In the genomic region with DNA sequence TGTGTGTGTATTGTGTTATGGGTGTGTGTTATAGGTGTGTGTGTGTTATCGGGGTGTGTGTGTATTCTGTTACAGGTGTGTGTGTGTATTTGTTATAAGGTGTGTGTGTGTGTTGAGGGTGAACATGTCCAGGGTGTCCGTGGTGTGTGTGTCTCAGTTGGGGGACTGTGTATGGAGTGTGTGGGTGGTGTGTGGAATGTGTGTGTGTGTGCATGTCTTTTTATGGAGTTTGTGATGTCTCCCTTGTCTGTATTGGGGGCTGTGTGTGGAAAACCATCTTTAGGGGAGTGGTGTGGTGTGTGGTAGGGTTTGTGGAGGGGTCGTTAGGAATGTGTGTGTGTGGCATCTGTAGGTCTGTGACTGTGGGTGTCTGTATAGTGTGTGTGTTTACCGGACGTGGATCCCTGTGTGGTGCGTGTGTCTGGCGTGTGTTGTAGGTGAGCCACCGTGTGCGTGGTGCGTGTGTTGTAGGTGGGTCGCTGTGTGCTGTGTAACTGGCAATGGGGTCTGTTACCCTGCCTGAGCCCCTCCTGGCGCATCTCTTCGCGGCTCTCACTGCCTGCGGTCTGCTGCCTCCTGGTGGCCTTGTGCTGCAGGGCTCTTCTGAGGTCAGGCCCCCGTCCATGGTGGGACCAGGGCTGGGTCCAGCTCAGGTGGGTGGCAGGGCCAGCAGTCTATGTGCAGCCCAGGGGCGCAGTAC, we compare ENCODE assay signal across 9 cellular contexts.
DNase-seq lines count a peak whose midpoint lies in the region; ATAC-seq, FAIRE-seq and TF ChIP-seq lines count a peak whose summit lies in the region.
"Had no signal": no experiment of that assay in that cellular context is flagged by ENCODE, and none has a peak within 500 bp of the region (broad histone marks: within the 10 kb centered on the region; RNA-seq: fewer than 3 reads in every experiment).

No MANE protein-coding gene starts in this region.

- no peak overlapping the region for H3K27ac Mint-ChIP-seq in activated T-helper 2 cell treated with anti-CD3 and anti-CD28 coated beads, Interferon-gamma antibody, Interleukin-2, Interleukin-4, amounts not matched to agents 10 μg/mL and 5 μg/mL and 100 μg/mL, durations not matched to agents 14 hours and 24 hours and 36 hours

- no peak overlapping the region for H3K27ac ChIP-seq in pancreas
- H3K27ac ChIP-seq: SJCRH30 had no signal

- H3K4me3 Mint-ChIP-seq in activated T-helper 2 cell treated with anti-CD3 and anti-CD28 coated beads, Interferon-gamma antibody, Interleukin-2, Interleukin-4, amounts not matched to agents 10 μg/mL and 5 μg/mL and 100 μg/mL, durations not matched to agents 14 hours and 24 hours and 36 hours (ENCODE audit: low read depth), result no peak overlapping the region

- H3K27me3 ChIP-seq in pancreas, result no peaks in the 10 kb centered on the region
- H3K27me3 ChIP-seq: SJCRH30 had no signal

- peak; percentile 76 for ATAC-seq in SK-N-SH treated with all-trans-retinoic acid at 6 μM for 48 hours
- peak in 3 of 4 donors; percentile 42 to 57 (median 55) for ATAC-seq in pancreas
- no peak for ATAC-seq in GM18502 (IDR thresholded peaks at IDR 0.05; ENCODE audit: poor library complexity, unreplicated experiment)
- no peak for ATAC-seq in HG02759 (IDR thresholded peaks at IDR 0.05; ENCODE audit: unreplicated experiment)
- no peak for ATAC-seq in GM21423 (IDR thresholded peaks at IDR 0.05; ENCODE audit: unreplicated experiment)

- H3K36me3 ChIP-seq in pancreas, result peaks cover 0 to 3% (median 0%) of the 10 kb centered on the region in 3 donors
- H3K36me3 ChIP-seq: SJCRH30 had no signal

- intact Hi-C loops in pancreas (cut with DNase I), result no loop called here
- intact Hi-C loops in activated T-helper 2 cell treated with anti-CD3 and anti-CD28 coated beads, Interferon-gamma antibody, Interleukin-2, Interleukin-4, amounts not matched to agents 10 μg/mL and 5 μg/mL and 100 μg/mL, durations not matched to agents 14 hours and 24 hours and 36 hours (cut with micrococcal nuclease), result loop anchor here (1.0 kb wide), 1 partner anchor 79 kb away; no protein-coding TSS in a partner anchor

- DNase-seq in GM13976 (ENCODE audit: low spot score) (peak; percentile 78), epithelial cell of esophagus (ENCODE audit: low read depth) (peak; percentile 12), pancreas (no peak)
- DNase-seq in activated T-helper 2 cell treated with anti-CD3 and anti-CD28 coated beads, Interferon-gamma antibody, Interleukin-2, Interleukin-4, amounts not matched to agents 10 μg/mL and 5 μg/mL and 100 μg/mL, durations not matched to agents 14 hours and 24 hours and 36 hours (ENCODE audit: low spot score), result no peak

- 51 to 62% methylated on average over 16 to 17 of the region's 17 CpGs for WGBS in pancreas, 2 donors

- no peaks in the 10 kb centered on the region for H3K27me3 Mint-ChIP-seq in activated T-helper 2 cell treated with anti-CD3 and anti-CD28 coated beads, Interferon-gamma antibody, Interleukin-2, Interleukin-4, amounts not matched to agents 10 μg/mL and 5 μg/mL and 100 μg/mL, durations not matched to agents 14 hours and 24 hours and 36 hours (ENCODE audit: low read depth)

- no peak for FAIRE-seq in pancreas (lab: Jason Lieb, UNC)

- no peaks in the 10 kb centered on the region for H3K4me1 ChIP-seq in pancreas

- H3K4me1 Mint-ChIP-seq in activated T-helper 2 cell treated with anti-CD3 and anti-CD28 coated beads, Interferon-gamma antibody, Interleukin-2, Interleukin-4, amounts not matched to agents 10 μg/mL and 5 μg/mL and 100 μg/mL, durations not matched to agents 14 hours and 24 hours and 36 hours (ENCODE audit: low read depth), result no peaks in the 10 kb centered on the region

- H3K4me3 ChIP-seq in epithelial cell of esophagus (ENCODE audit: low read length), result no peak overlapping the region
- H3K4me3 ChIP-seq in pancreas, result no peak overlapping the region
- H3K4me3 ChIP-seq: SJCRH30 had no signal

- in situ Hi-C loops in GM13976 (cut with MboI; ENCODE audit: low sequenced_read_pairs, unreplicated experiment), result loop anchor here (10.0 kb wide), 1 partner anchor 345 kb away; a partner anchor contains a TSS

- H3K9me3 ChIP-seq in pancreas, result no peaks in the 10 kb centered on the region
- H3K9me3 ChIP-seq: SJCRH30 had no signal

- H3K36me3 Mint-ChIP-seq in activated T-helper 2 cell treated with anti-CD3 and anti-CD28 coated beads, Interferon-gamma antibody, Interleukin-2, Interleukin-4, amounts not matched to agents 10 μg/mL and 5 μg/mL and 100 μg/mL, durations not matched to agents 14 hours and 24 hours and 36 hours (ENCODE audit: low read depth), result no peaks in the 10 kb centered on the region

- H3K9me3 Mint-ChIP-seq in activated T-helper 2 cell treated with anti-CD3 and anti-CD28 coated beads, Interferon-gamma antibody, Interleukin-2, Interleukin-4, amounts not matched to agents 10 μg/mL and 5 μg/mL and 100 μg/mL, durations not matched to agents 14 hours and 24 hours and 36 hours, result no peaks in the 10 kb centered on the region

- TF ChIP-seq CTCF in GM13976 (IDR thresholded peaks at IDR 0.05; ENCODE audit: borderline replicate concordance, control extremely low read depth, extremely low read depth, insufficient read depth, missing control alignments), result peak; percentile 82
- peak; percentile 55 for TF ChIP-seq CTCF in epithelial cell of esophagus (IDR thresholded peaks at IDR 0.05; ENCODE audit: insufficient read depth, low read depth, low read length, missing control alignments)
- peak in 3 of 4 donors; percentile 16 to 41 (median 41) for TF ChIP-seq CTCF in pancreas (IDR thresholded peaks at IDR 0.05)

TF ChIP-seq in SK-N-SH treated with all-trans-retinoic acid at 6 μM for 48 hours, 23 proteins besides CTCF, POLR2A, EP300 and RAD21:
- TF ChIP-seq ZNF565 (CRISPR knock-in tag; conservative IDR thresholded peaks at IDR 0.05; ENCODE audit: low read depth), result no peak
- no peak for TF ChIP-seq TCF4 (CRISPR knock-in tag; IDR thresholded peaks at IDR 0.05; ENCODE audit: borderline replicate concordance)
- no peak for TF ChIP-seq RARB (CRISPR knock-in tag; IDR thresholded peaks at IDR 0.05)
- no peak for TF ChIP-seq BACH2 (CRISPR knock-in tag; IDR thresholded peaks at IDR 0.05; ENCODE audit: borderline replicate concordance)
- TF ChIP-seq ISL1 (CRISPR knock-in tag; IDR thresholded peaks at IDR 0.05), result no peak
- TF ChIP-seq TOX (CRISPR knock-in tag; IDR thresholded peaks at IDR 0.05; ENCODE audit: borderline replicate concordance), result no peak
- no peak for TF ChIP-seq ZC3H10 (CRISPR knock-in tag; IDR thresholded peaks at IDR 0.05)
- TF ChIP-seq, protein P1, sequence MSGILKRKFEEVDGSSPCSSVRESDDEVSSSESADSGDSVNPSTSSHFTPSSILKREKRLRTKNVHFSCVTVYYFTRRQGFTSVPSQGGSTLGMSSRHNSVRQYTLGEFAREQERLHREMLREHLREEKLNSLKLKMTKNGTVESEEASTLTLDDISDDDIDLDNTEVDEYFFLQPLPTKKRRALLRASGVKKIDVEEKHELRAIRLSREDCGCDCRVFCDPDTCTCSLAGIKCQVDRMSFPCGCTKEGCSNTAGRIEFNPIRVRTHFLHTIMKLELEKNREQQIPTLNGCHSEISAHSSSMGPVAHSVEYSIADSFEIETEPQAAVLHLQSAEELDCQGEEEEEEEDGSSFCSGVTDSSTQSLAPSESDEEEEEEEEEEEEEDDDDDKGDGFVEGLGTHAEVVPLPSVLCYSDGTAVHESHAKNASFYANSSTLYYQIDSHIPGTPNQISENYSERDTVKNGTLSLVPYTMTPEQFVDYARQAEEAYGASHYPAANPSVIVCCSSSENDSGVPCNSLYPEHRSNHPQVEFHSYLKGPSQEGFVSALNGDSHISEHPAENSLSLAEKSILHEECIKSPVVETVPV (CRISPR knock-in tag; IDR thresholded peaks at IDR 0.05), result no peak
- no peak for TF ChIP-seq OSR1 (CRISPR knock-in tag; IDR thresholded peaks at IDR 0.05)
- TF ChIP-seq, protein P2, sequence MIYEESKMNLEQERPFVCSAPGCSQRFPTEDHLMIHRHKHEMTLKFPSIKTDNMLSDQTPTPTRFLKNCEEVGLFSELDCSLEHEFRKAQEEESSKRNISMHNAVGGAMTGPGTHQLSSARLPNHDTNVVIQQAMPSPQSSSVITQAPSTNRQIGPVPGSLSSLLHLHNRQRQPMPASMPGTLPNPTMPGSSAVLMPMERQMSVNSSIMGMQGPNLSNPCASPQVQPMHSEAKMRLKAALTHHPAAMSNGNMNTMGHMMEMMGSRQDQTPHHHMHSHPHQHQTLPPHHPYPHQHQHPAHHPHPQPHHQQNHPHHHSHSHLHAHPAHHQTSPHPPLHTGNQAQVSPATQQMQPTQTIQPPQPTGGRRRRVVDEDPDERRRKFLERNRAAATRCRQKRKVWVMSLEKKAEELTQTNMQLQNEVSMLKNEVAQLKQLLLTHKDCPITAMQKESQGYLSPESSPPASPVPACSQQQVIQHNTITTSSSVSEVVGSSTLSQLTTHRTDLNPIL (CRISPR knock-in tag; IDR thresholded peaks at IDR 0.05; ENCODE audit: low read depth), result no peak
- no peak for TF ChIP-seq GLIS3 (CRISPR knock-in tag; IDR thresholded peaks at IDR 0.05)
TF ChIP-seq in SK-N-SH treated with all-trans-retinoic acid at 6 μM for 48 hours: peak in this region for 0.

Comparison
In these comparisons a context has a peak if more than half of its experiments do, and no peak if none do; other contexts are left out.
1. DNase-seq: peak in GM13976 (single experiment) and epithelial cell of esophagus (single experiment); none in pancreas (0 of 6) and activated T-helper 2 cell treated with anti-CD3 and anti-CD28 coated beads, Interferon-gamma antibody, Interleukin-2, Interleukin-4, amounts not matched to agents 10 μg/mL and 5 μg/mL and 100 μg/mL, durations not matched to agents 14 hours and 24 hours and 36 hours (single experiment).
2. ATAC-seq: peak in SK-N-SH treated with all-trans-retinoic acid at 6 μM for 48 hours (single experiment) and pancreas (3 of 4); none in GM18502 (single experiment), HG02759 (single experiment) and GM21423 (single experiment).
3. Peak in every context shown above with its lines, with median percentiles within 50 percentile points of each other: CTCF ChIP-seq.